Comparison of ENCODE assay signal across 17 cellular contexts in the genomic region with DNA sequence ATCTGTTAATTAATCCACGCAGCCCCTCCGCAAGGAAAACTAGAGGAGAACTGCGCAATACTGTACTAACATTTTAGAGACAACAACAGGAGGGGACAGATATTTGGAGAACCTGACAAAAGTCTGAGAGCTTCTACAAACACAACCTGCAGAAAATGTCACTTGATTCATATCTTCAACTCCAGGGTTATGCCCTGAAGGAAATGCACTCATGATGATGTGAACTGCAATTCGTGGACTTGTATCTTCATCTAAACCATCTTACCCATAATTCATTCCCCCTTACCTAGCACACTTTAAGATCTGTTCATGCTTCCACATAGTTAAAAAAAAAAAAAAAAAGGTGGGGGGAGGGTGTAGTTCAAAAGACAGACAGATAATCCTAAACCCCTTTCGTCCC.
"Had no signal": no experiment of that assay in that cellular context is flagged by ENCODE, and none has a peak within 500 bp of the region (broad histone marks: within the 10 kb centered on the region; RNA-seq: fewer than 3 reads in every experiment).

No MANE protein-coding gene starts in this region.

- H3K9me3 Mint-ChIP-seq: type B pancreatic cell had no signal

- H3K27ac ChIP-seq: heart right ventricle, parathyroid adenoma, sigmoid colon, skin epidermis, thyroid gland, uterus had no signal

- H3K4me3 ChIP-seq: heart right ventricle, sigmoid colon, skin epidermis, thyroid gland, uterus had no signal

- H3K27me3 ChIP-seq: heart right ventricle, sigmoid colon, thyroid gland, uterus had no signal

- H3K9ac ChIP-seq: parathyroid adenoma had no signal

- DNase-seq: effector memory CD4-positive, alpha-beta T cell; heart right ventricle; hypothalamus; naive thymus-derived CD4-positive, alpha-beta T cell; nephron progenitor cell; sigmoid colon; stimulated activated CD4-positive, alpha-beta T cell treated with anti-CD3 and anti-CD28 coated beads, Interleukin-2, amount 100 ng/mL, for 24 hours; stimulated activated naive CD4-positive, alpha-beta T cell; thyroid gland; uterus had no signal

- H3K27ac Mint-ChIP-seq: naive thymus-derived CD4-positive, alpha-beta T cell; nephron progenitor cell; type B pancreatic cell had no signal

- FAIRE-seq: endometrium, frontal cortex, islet of Langerhans had no signal

- H3K36me3 ChIP-seq: heart right ventricle, sigmoid colon, thyroid gland, uterus had no signal

- H3K4me1 ChIP-seq: parathyroid adenoma, sigmoid colon, thyroid gland, uterus had no signal

- H2AFZ ChIP-seq: parathyroid adenoma had no signal

- H3K79me2 ChIP-seq: parathyroid adenoma had no signal

- H3K9me3 ChIP-seq: sigmoid colon, thyroid gland, uterus had no signal

- H3K4me3 Mint-ChIP-seq: naive thymus-derived CD4-positive, alpha-beta T cell; nephron progenitor cell; type B pancreatic cell had no signal

- ATAC-seq: esophagus mucosa; naive thymus-derived CD4-positive, alpha-beta T cell had no signal
